8 cellular contexts compared by ENCODE assay signal in the genomic region with DNA sequence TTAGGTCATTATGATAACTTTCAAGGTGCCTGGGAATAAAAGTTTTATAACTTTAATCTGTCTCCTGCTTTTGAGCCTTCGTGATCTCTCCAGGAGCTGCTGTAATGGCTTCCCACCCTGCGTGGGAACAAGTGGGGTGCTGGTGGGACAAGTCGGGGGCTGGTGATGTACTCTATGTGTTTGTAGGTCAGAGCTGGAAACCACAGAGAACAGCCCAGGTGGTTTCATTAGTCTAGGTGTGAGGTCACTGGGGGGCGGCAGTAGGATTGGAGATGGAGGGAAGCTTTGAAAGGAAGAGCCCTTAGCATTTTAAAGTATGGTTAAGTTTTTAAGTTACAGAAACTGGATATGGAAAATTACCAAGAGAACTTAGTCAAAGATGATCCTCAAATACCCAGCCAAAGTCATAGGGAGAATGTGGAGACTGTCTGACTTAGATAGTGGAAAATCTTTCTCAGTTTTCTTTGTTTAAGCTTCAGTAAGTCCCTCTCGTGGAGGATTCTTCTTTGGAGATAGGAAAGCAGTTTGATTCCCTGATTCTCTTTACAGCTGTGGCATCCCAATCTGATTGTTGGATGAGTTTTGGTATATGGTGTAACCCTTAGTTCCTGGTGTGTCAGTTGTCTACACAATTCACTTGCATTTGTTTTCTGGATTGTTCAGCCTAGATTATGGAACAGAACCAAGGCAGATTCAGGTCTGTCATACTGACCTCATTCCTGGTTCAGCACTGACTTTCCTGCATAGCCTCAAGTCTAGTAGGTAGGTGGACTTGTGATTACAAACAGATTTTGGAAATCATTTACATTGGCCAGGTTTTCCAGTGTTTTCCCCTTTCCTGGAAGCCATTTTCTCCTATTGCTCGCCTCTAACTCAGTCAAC.
A peak's percentile ranks its signal among the peaks of the same experiment; 100 is the strongest.
DNase-seq lines count a peak whose midpoint lies in the region; ATAC-seq and TF ChIP-seq lines count a peak whose summit lies in the region.

No MANE protein-coding gene starts in this region.

- H3K36me3 ChIP-seq in gastroesophageal sphincter = no peaks in the 10 kb centered on the region
- no peaks in the 10 kb centered on the region for H3K36me3 ChIP-seq in tibial artery

- POLR2A ChIA-PET in activated CD4-positive, alpha-beta T cell treated with anti-CD3 and anti-CD28 coated beads for 36 hours (lab: Charles Lee) = no interaction called here

- no peaks in the 10 kb centered on the region for H3K27me3 Mint-ChIP-seq in activated CD4-positive, alpha-beta T cell treated with anti-CD3 and anti-CD28 coated beads for 36 hours

- H3K4me1 ChIP-seq in gastroesophageal sphincter = peaks cover 5 to 79% (median 25%) of the 10 kb centered on the region in 3 donors
- peaks cover 0 to 78% (median 54%) of the 10 kb centered on the region in 4 donors for H3K4me1 ChIP-seq in tibial artery

- no peak for DNase-seq in activated CD4-positive, alpha-beta T cell treated with anti-CD3 and anti-CD28 coated beads for 36 hours
- no peak for DNase-seq in activated CD4-positive, alpha-beta T cell treated with anti-CD3 and anti-CD28 coated beads, Interleukin-2, amount 50 U/mL, for 4 hours
- DNase-seq in tibial artery (no peak), NOMO-1 (lab: John Stamatoyannopoulos, UW; ENCODE audit: unreplicated experiment in 2 of 2) (no peak), NCI-H1092 treated with DMSO at 0.1 percent for 48 hours (lab: John Stamatoyannopoulos, UW) (no peak)

- no peak for TF ChIP-seq POLR2A in gastroesophageal sphincter (IDR thresholded peaks at IDR 0.05)

- no peaks in the 10 kb centered on the region for H3K9me3 Mint-ChIP-seq in activated CD4-positive, alpha-beta T cell treated with anti-CD3 and anti-CD28 coated beads for 36 hours (ENCODE audit: low read depth)

- H3K4me3 ChIP-seq in gastroesophageal sphincter (no peak overlapping the region), tibial artery (no peak overlapping the region)

- peak overlapping the region in 3 of 4 donors; percentile 84 to 87 (median 86) for H3K27ac ChIP-seq in gastroesophageal sphincter
- peak overlapping the region; percentile 82 to 86 for H3K27ac ChIP-seq in tibial artery

- H3K36me3 Mint-ChIP-seq in activated CD4-positive, alpha-beta T cell treated with anti-CD3 and anti-CD28 coated beads for 36 hours (ENCODE audit: low read depth) = peaks cover 7% of the 10 kb centered on the region

- peak overlapping the region; percentile 67 for H3K27ac Mint-ChIP-seq in activated CD4-positive, alpha-beta T cell treated with anti-CD3 and anti-CD28 coated beads for 36 hours

- CTCF ChIA-PET in activated CD4-positive, alpha-beta T cell treated with anti-CD3 and anti-CD28 coated beads for 36 hours (lab: Charles Lee) = no interaction called here

- ATAC-seq in activated CD4-positive, alpha-beta T cell treated with anti-CD3 and anti-CD28 coated beads for 36 hours = no peak
- peak; percentile 78 for ATAC-seq in HG03432 (IDR thresholded peaks at IDR 0.05; ENCODE audit: unreplicated experiment)
- no peak for ATAC-seq in gastroesophageal sphincter
- no peak for ATAC-seq in GM21526 (IDR thresholded peaks at IDR 0.05; ENCODE audit: low FRiP score, unreplicated experiment)

- peaks cover 29% of the 10 kb centered on the region for H3K4me1 Mint-ChIP-seq in activated CD4-positive, alpha-beta T cell treated with anti-CD3 and anti-CD28 coated beads for 36 hours

- H3K27me3 ChIP-seq in gastroesophageal sphincter = no peaks in the 10 kb centered on the region
- no peaks in the 10 kb centered on the region for H3K27me3 ChIP-seq in tibial artery

- TF ChIP-seq CTCF in gastroesophageal sphincter (IDR thresholded peaks at IDR 0.05) (no peak), tibial artery (IDR thresholded peaks at IDR 0.05) (no peak)

- intact Hi-C loops in activated CD4-positive, alpha-beta T cell treated with anti-CD3 and anti-CD28 coated beads for 36 hours (cut with DNase I, micrococcal nuclease) = no loop called here
- intact Hi-C loops in tibial artery (cut with DNase I; ENCODE audit: low total_unique reads) = no loop called here

- H3K9me3 ChIP-seq in gastroesophageal sphincter = no peaks in the 10 kb centered on the region
- no peaks in the 10 kb centered on the region for H3K9me3 ChIP-seq in tibial artery

- 57 to 68% methylated on average over 3 to 4 of the region's 6 CpGs for WGBS in gastroesophageal sphincter (ENCODE audit: low coverage in 1 of 2), 2 donors

- no peak for TF ChIP-seq EP300 in gastroesophageal sphincter (IDR thresholded peaks at IDR 0.05)

- no peak overlapping the region for H3K4me3 Mint-ChIP-seq in activated CD4-positive, alpha-beta T cell treated with anti-CD3 and anti-CD28 coated beads for 36 hours
